ENCODE assay signal across 8 cellular contexts in the genomic region with DNA sequence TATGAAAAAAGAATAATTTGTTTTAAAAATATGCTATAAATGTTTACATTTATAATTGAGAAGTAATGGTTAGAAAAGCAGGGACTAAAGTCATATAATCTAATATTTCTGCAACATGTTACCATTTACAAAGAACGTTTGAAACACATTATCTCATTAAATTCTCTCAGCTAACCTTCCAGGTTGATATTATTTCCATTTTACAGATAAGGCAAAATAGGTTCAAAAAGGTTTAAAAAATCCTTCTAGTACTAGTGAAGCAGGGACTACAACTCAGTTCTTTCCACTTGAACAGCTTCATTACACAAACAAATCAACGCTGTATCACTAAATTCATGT. TPM values are rescaled to one million over a fixed set of nuclear protein-coding genes. Genes with fewer than 3 reads are reported as not detected.
A peak's percentile ranks its signal among the peaks of the same experiment; 100 is the strongest.
DNase-seq lines count a peak whose midpoint lies in the region; ATAC-seq and TF ChIP-seq lines count a peak whose summit lies in the region.

No MANE protein-coding gene starts in this region.

- no peak overlapping the region for H3K27ac ChIP-seq in CD4-positive, alpha-beta T cell (ENCODE audit: low read depth, low read length)
- H3K27ac ChIP-seq in OCI-LY1 (ENCODE audit: low read depth, low read length, poor library complexity, severe bottlenecking) (peak overlapping the region; percentile 33), osteoblast (ENCODE audit: low read depth, low read length) (peak overlapping the region; percentile 58)

- peaks cover 25% of the 10 kb centered on the region for H3K4me1 Mint-ChIP-seq in CD4-positive, alpha-beta T cell (ENCODE audit: low read depth)
- H3K4me1 Mint-ChIP-seq in endothelial cell (ENCODE audit: unreplicated experiment), result peaks cover 5% of the 10 kb centered on the region

- H3K27me3 Mint-ChIP-seq in CD4-positive, alpha-beta T cell, result peaks cover 4% of the 10 kb centered on the region
- H3K27me3 Mint-ChIP-seq in endothelial cell (ENCODE audit: unreplicated experiment), result no peaks in the 10 kb centered on the region

- POLR2A ChIA-PET in CD4-positive, alpha-beta T cell (lab: Charles Lee), result interaction anchor here (0.6 to 2.8 kb wide), 7 partner anchors 9 to 256 kb away, joined by 3 to 49 read pairs (median 7); a partner anchor contains a TSS

- DNase-seq in CD4-positive, alpha-beta T cell, result no peak
- DNase-seq in endothelial cell (ENCODE audit: low spot score) (no peak), osteoblast (ENCODE audit: insufficient read length, low spot score, missing footprints) (no peak), GM13977 (ENCODE audit: low spot score) (no peak), NCI-H1436 (lab: John Stamatoyannopoulos, UW) (no peak), NCI-H226 (no peak)
- DNase-seq in activated CD4-positive, CD25-positive, alpha-beta regulatory T cell treated with anti-CD3 and anti-CD28 coated beads, Interleukin-2, amount 50 U/mL, for 72 hours, result no peak

- CTCF ChIA-PET in CD4-positive, alpha-beta T cell (lab: Charles Lee), result interaction anchor here (0.6 to 1.5 kb wide), 3 partner anchors 32 to 1356 kb away, joined by 3 read pairs; a partner anchor contains a TSS

- H3K9me3 ChIP-seq in CD4-positive, alpha-beta T cell (ENCODE audit: control insufficient read depth, low read length), result no peaks in the 10 kb centered on the region
- H3K9me3 ChIP-seq in OCI-LY1 (ENCODE audit: low read length) (no peaks in the 10 kb centered on the region), osteoblast (ENCODE audit: low read depth, low read length) (no peaks in the 10 kb centered on the region)

- H3F3A ChIP-seq in OCI-LY1 (ENCODE audit: insufficient read depth, low read length), result no peaks in the 10 kb centered on the region

- H3K36me3 ChIP-seq in OCI-LY1 (ENCODE audit: insufficient read depth, low read length), result no peaks in the 10 kb centered on the region
- no peaks in the 10 kb centered on the region for H3K36me3 ChIP-seq in osteoblast (ENCODE audit: insufficient read depth, low read length)

- no peak for ATAC-seq in CD4-positive, alpha-beta T cell (ENCODE audit: poor library complexity)

- in situ Hi-C loops in GM13977 (cut with MboI; ENCODE audit: low pct_unique_long_range_greater_than_20kb, low sequenced_read_pairs, unreplicated experiment), result no loop called here

- intact Hi-C loops in CD4-positive, alpha-beta T cell (cut with DNase I, micrococcal nuclease), result loop anchor here in 1 of 2 experiments (1.0 to 5.0 kb wide), 2 partner anchors 12 to 255 kb away; a partner anchor contains a TSS

- H3K4me3 ChIP-seq in OCI-LY1 (ENCODE audit: low read depth, low read length, poor library complexity, severe bottlenecking) (peak overlapping the region; percentile 90), osteoblast (ENCODE audit: insufficient read depth, low read length) (peak overlapping the region; percentile 79)

- H4K20me1 ChIP-seq in OCI-LY1 (ENCODE audit: insufficient read depth, low read length) (no peaks in the 10 kb centered on the region), osteoblast (ENCODE audit: insufficient read depth, low read length) (no peaks in the 10 kb centered on the region)

- H3K27ac Mint-ChIP-seq in CD4-positive, alpha-beta T cell, result peak overlapping the region; percentile 79
- peak overlapping the region; percentile 90 for H3K27ac Mint-ChIP-seq in endothelial cell (ENCODE audit: unreplicated experiment)

- H3K4me2 ChIP-seq in OCI-LY1 (ENCODE audit: low read length) (peak overlapping the region; percentile 85), osteoblast (ENCODE audit: insufficient read depth, low read length) (peak overlapping the region; percentile 93)

- peaks cover 21% of the 10 kb centered on the region for H3K79me2 ChIP-seq in OCI-LY1 (ENCODE audit: insufficient read depth, low read length)
- peaks cover 22% of the 10 kb centered on the region for H3K79me2 ChIP-seq in osteoblast (ENCODE audit: insufficient read depth, low read length)

- H2AFZ ChIP-seq in OCI-LY1 (ENCODE audit: low read length) (no peak overlapping the region), osteoblast (ENCODE audit: low read length) (peak overlapping the region; percentile 91)

- no peaks in the 10 kb centered on the region for H3K27me3 ChIP-seq in CD4-positive, alpha-beta T cell (ENCODE audit: control insufficient read depth, insufficient read depth, low read length)
- H3K27me3 ChIP-seq in OCI-LY1 (ENCODE audit: insufficient read depth, low read length), result no peaks in the 10 kb centered on the region
- H3K27me3 ChIP-seq in osteoblast (ENCODE audit: insufficient read depth, low read length), result no peaks in the 10 kb centered on the region

- no peaks in the 10 kb centered on the region for H3K9me3 Mint-ChIP-seq in CD4-positive, alpha-beta T cell
- no peaks in the 10 kb centered on the region for H3K9me3 Mint-ChIP-seq in endothelial cell (ENCODE audit: unreplicated experiment)

- H3K9me2 ChIP-seq in OCI-LY1 (ENCODE audit: low read depth, low read length), result no peaks in the 10 kb centered on the region

- peaks cover 24% of the 10 kb centered on the region for H3K4me1 ChIP-seq in OCI-LY1 (ENCODE audit: insufficient read depth, low read length, severe bottlenecking)
- peaks cover 7% of the 10 kb centered on the region for H3K4me1 ChIP-seq in osteoblast (ENCODE audit: insufficient read depth, low read length)

- peak overlapping the region; percentile 82 for H3K9ac ChIP-seq in OCI-LY1 (ENCODE audit: low read length)

- TF ChIP-seq CTCF in CD4-positive, alpha-beta T cell (IDR thresholded peaks at IDR 0.05), result no peak
- TF ChIP-seq CTCF in OCI-LY1 (IDR thresholded peaks at IDR 0.05; ENCODE audit: low read length) (no peak), endothelial cell (IDR thresholded peaks at IDR 0.05; ENCODE audit: unreplicated experiment) (no peak), osteoblast (IDR thresholded peaks at IDR 0.05; ENCODE audit: extremely low read depth, low read depth, low read length) (no peak), GM13977 (IDR thresholded peaks at IDR 0.05; ENCODE audit: extremely low read depth, insufficient read depth, missing control alignments) (no peak)

- H3K36me3 Mint-ChIP-seq in CD4-positive, alpha-beta T cell (ENCODE audit: low read depth), result peaks cover 29% of the 10 kb centered on the region
- H3K36me3 Mint-ChIP-seq in endothelial cell (ENCODE audit: low read depth, unreplicated experiment), result no peaks in the 10 kb centered on the region

- H3K4me3 Mint-ChIP-seq in CD4-positive, alpha-beta T cell, result peak overlapping the region; percentile 99
- H3K4me3 Mint-ChIP-seq in endothelial cell (ENCODE audit: unreplicated experiment), result peak overlapping the region; percentile 96

RNA-seq across cellular contexts. Expression of a gene that starts 0.9 kb away (rescaled TPM):
- total RNA-seq in CD4-positive, alpha-beta T cell, result 1 to 10 TPM; 6.3 to 7.2 TPM
- total RNA-seq in endothelial cell (ENCODE audit: unreplicated experiment) (33.7 TPM), osteoblast (14.5 and 18.3 TPM in 2 replicates)

RNA-seq across cellular contexts. Expression of a gene that starts 11.4 kb away (rescaled TPM):
- 10 to 100 TPM; 83.4 to 87.8 TPM for total RNA-seq in CD4-positive, alpha-beta T cell
- total RNA-seq in endothelial cell (ENCODE audit: unreplicated experiment) (50.8 TPM), osteoblast (23.3 and 25.3 TPM in 2 replicates)
